ENCODE assay signal across 15 cellular contexts in the genomic region with DNA sequence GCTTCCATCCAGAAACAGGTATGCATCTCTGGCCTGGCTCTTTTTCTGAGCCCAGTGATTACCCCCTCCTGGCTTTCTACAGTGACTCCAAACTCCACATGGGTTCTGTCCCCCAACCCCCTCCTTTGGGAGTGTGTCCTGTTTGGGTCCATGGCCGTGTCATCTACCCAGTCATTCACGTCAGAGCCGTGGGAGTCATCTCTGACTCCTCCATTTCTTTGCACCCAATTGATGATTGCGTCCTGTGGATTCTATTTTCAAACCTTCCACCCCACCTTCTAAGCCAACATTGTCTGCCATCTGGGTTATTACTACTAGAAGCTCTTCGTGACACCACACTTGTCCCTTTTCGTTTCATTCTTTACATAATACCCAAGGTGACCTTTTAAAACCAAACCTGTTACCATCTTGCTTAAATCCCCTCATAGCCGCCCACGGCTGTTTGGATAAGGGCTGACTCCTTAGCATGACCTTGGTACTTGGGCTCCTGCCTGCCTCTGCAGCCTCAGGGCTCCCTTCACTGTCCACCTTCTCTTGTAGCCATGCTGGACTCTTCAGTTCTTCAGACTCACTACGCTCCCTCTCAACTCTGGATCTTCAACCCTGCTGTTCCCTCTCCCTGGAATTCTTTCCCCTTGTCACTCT.
"Had no signal": no experiment of that assay in that cellular context is flagged by ENCODE, and none has a peak within 500 bp of the region (broad histone marks: within the 10 kb centered on the region; RNA-seq: fewer than 3 reads in every experiment).

No MANE protein-coding gene starts in this region.

- DNase-seq: activated CD4-positive, CD25-positive, alpha-beta regulatory T cell treated with anti-CD3 and anti-CD28 coated beads, Interleukin-2, amount 50 U/mL, for 72 hours; activated effector memory CD4-positive, alpha-beta T cell treated with Interleukin-2 at 50 U/mL for 16 hours; activated T-cell treated with anti-CD3 and anti-CD28 coated beads for 4 hours; amygdala; brain microvascular endothelial cell; dermis blood vessel endothelial cell; endodermal cell; glutamatergic neuron; lower lobe of right lung; naive B cell; SJCRH30; upper lobe of left lung had no signal

- H3K27ac ChIP-seq: brain microvascular endothelial cell, lower lobe of right lung, SJCRH30, skin epidermis, suprapubic skin, upper lobe of left lung had no signal

- H3K4me3 ChIP-seq: lower lobe of right lung, SJCRH30, skin epidermis, suprapubic skin, upper lobe of left lung had no signal

- H3K4me1 ChIP-seq: lower lobe of right lung, SJCRH30, suprapubic skin, upper lobe of left lung had no signal

- H3K36me3 Mint-ChIP-seq: naive B cell had no signal

- H3K27me3 ChIP-seq: brain microvascular endothelial cell, SJCRH30, suprapubic skin, upper lobe of left lung had no signal

- H3K4me3 Mint-ChIP-seq: endodermal cell; T-helper 2 cell treated with Interferon-gamma antibody and Interleukin-4, amounts not matched to agents 5 μg/mL and 100 μg/mL, for 36 hours had no signal

- H3K9me3 ChIP-seq: lower lobe of right lung, SJCRH30, suprapubic skin, upper lobe of left lung had no signal

- ATAC-seq: lower lobe of right lung had no signal

- H3K36me3 ChIP-seq: brain microvascular endothelial cell, lower lobe of right lung, SJCRH30, suprapubic skin, upper lobe of left lung had no signal

- H3K9me3 Mint-ChIP-seq: endodermal cell; naive B cell; T-helper 2 cell treated with Interferon-gamma antibody and Interleukin-4, amounts not matched to agents 5 μg/mL and 100 μg/mL, for 36 hours had no signal

- H3K27ac Mint-ChIP-seq: endodermal cell; T-helper 2 cell treated with Interferon-gamma antibody and Interleukin-4, amounts not matched to agents 5 μg/mL and 100 μg/mL, for 36 hours had no signal
